17 cellular contexts compared by ENCODE assay signal in genomic region chr3:30535515-30535914, GRCh38.
"Had no signal": no experiment of that assay in that cellular context is flagged by ENCODE, and none has a peak within 500 bp of the region (broad histone marks: within the 10 kb centered on the region; RNA-seq: fewer than 3 reads in every experiment).

No MANE protein-coding gene starts in this region.

- H3K27ac Mint-ChIP-seq: activated CD4-positive, alpha-beta memory T cell treated with anti-CD3 and anti-CD28 coated beads, Interleukin-2, amount 10 ng/mL, durations not matched to agents 7 days and 5 days; activated naive CD8-positive, alpha-beta T cell treated with anti-CD3 and anti-CD28 coated beads for 36 hours; activated T-cell treated with anti-CD3 and anti-CD28 coated beads, Interleukin-2, amount 50 U/mL, for 72 hours; natural killer cell; stimulated activated naive CD8-positive, alpha-beta T cell treated with anti-CD3 and anti-CD28 coated beads, Interleukin-15, amount 100 ng/mL, for 72 hours had no signal

- H3K27me3 ChIP-seq: dorsolateral prefrontal cortex, esophagus muscularis mucosa, transverse colon had no signal

- H3K27me3 Mint-ChIP-seq: activated CD4-positive, alpha-beta memory T cell treated with anti-CD3 and anti-CD28 coated beads, Interleukin-2, amount 10 ng/mL, durations not matched to agents 7 days and 5 days; activated naive CD8-positive, alpha-beta T cell treated with anti-CD3 and anti-CD28 coated beads for 36 hours; stimulated activated naive CD8-positive, alpha-beta T cell treated with anti-CD3 and anti-CD28 coated beads, Interleukin-15, amount 100 ng/mL, for 72 hours had no signal

- H3K27ac ChIP-seq: dorsolateral prefrontal cortex, esophagus muscularis mucosa, transverse colon had no signal

- H3K9me3 ChIP-seq: esophagus muscularis mucosa, mucosa of descending colon, transverse colon had no signal

- H3K4me3 Mint-ChIP-seq: activated CD4-positive, alpha-beta memory T cell treated with anti-CD3 and anti-CD28 coated beads, Interleukin-2, amount 10 ng/mL, durations not matched to agents 7 days and 5 days; activated naive CD8-positive, alpha-beta T cell treated with anti-CD3 and anti-CD28 coated beads for 36 hours; activated T-cell treated with anti-CD3 and anti-CD28 coated beads, Interleukin-2, amount 50 U/mL, for 72 hours; natural killer cell; stimulated activated naive CD8-positive, alpha-beta T cell treated with anti-CD3 and anti-CD28 coated beads, Interleukin-15, amount 100 ng/mL, for 72 hours had no signal

- H3K36me3 Mint-ChIP-seq: activated naive CD8-positive, alpha-beta T cell treated with anti-CD3 and anti-CD28 coated beads for 36 hours; natural killer cell had no signal

- ATAC-seq: activated T-cell treated with anti-CD3 and anti-CD28 coated beads, Interleukin-2, amount 50 U/mL, for 72 hours; mucosa of descending colon; natural killer cell; stimulated activated naive CD8-positive, alpha-beta T cell treated with anti-CD3 and anti-CD28 coated beads, Interleukin-15, amount 100 ng/mL, for 72 hours had no signal

- H3K4me3 ChIP-seq: dorsolateral prefrontal cortex, esophagus muscularis mucosa, lung, mucosa of descending colon, transverse colon had no signal

- H3K4me1 Mint-ChIP-seq: activated CD4-positive, alpha-beta memory T cell treated with anti-CD3 and anti-CD28 coated beads, Interleukin-2, amount 10 ng/mL, durations not matched to agents 7 days and 5 days; natural killer cell had no signal

- DNase-seq: activated CD4-positive, alpha-beta memory T cell treated with anti-CD3 and anti-CD28 coated beads, Interleukin-2, amount 10 ng/mL, durations not matched to agents 7 days and 5 days; activated CD4-positive, alpha-beta T cell treated with anti-CD3 and anti-CD28 coated beads for 1 hour; activated CD8-positive, alpha-beta memory T cell treated with anti-CD3 and anti-CD28 coated beads, Interleukin-2, amount 50 U/mL, for 4 hours; activated gamma-delta T cell treated with Interleukin-2 at 50 U/mL for 16 hours; activated naive CD8-positive, alpha-beta T cell treated with anti-CD3 and anti-CD28 coated beads for 36 hours; activated T-cell treated with anti-CD3 and anti-CD28 coated beads, Interleukin-2, amount 50 U/mL, for 72 hours; anterior cingulate cortex; dorsolateral prefrontal cortex; hippocampal formation; mucosa of descending colon; natural killer cell; nucleus accumbens; stimulated activated CD4-positive, alpha-beta T cell treated with anti-CD3 and anti-CD28 coated beads, Interleukin-4, amount 100 ng/mL, for 4 hours; stimulated activated naive CD8-positive, alpha-beta T cell treated with anti-CD3 and anti-CD28 coated beads, Interleukin-15, amount 100 ng/mL, for 72 hours; transverse colon had no signal

- H3K36me3 ChIP-seq: esophagus muscularis mucosa, transverse colon had no signal
